Comparison of ENCODE assay signal across 9 cellular contexts in the genomic region with DNA sequence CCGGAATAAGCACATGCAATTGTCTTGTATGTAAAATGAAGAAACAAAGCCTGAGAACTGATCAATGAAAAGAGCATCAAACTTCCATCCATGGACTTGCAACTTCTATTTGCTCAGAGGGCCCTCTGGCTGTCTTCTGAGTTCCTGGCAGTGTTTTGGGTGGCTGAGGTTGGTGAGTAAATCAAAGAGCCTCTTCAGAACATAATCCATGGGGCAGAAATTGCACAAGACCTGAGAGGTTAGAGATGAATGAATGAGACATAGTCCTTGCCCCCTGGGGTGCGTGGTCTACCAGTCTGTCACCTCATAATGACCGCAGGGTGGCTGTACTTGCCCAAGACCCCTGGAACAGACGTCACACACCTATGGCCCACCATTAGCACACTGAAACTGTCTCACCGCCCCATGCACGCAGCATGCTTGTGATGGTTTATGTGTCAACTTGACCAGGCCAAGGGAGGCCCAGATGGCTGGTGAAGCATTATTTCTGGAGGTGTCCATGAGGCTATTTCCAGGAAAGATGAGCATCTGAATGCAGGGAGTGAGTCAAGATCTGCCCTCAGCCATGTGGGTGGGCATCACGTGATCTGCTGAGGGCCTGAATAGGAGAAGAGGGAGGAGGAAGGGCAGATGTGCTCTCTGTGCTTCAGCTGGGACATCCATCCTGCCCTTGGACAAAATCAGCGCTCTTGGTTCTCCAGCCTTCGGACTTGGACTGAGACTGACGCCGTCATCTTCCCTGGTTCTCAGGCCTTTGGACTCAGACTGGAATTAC. TPM values are rescaled to one million over a fixed set of nuclear protein-coding genes. Genes with fewer than 3 reads are reported as not detected.
DNase-seq lines count a peak whose midpoint lies in the region; ATAC-seq and TF ChIP-seq lines count a peak whose summit lies in the region.
"Had no signal": no experiment of that assay in that cellular context is flagged by ENCODE, and none has a peak within 500 bp of the region (broad histone marks: within the 10 kb centered on the region; RNA-seq: fewer than 3 reads in every experiment).

No MANE protein-coding gene starts in this region.

- peaks cover 69% of the 10 kb centered on the region for H3K4me1 Mint-ChIP-seq in activated CD8-positive, alpha-beta memory T cell treated with anti-CD3 and anti-CD28 coated beads, Interleukin-2, amount 10 ng/mL, durations not matched to agents 7 days and 5 days

- peaks cover 3% of the 10 kb centered on the region for H3K27me3 Mint-ChIP-seq in activated CD8-positive, alpha-beta memory T cell treated with anti-CD3 and anti-CD28 coated beads, Interleukin-2, amount 10 ng/mL, durations not matched to agents 7 days and 5 days

- peak; percentile 59 for DNase-seq in activated CD8-positive, alpha-beta memory T cell treated with anti-CD3 and anti-CD28 coated beads, Interleukin-2, amount 10 ng/mL, durations not matched to agents 7 days and 5 days
- no peak for DNase-seq in activated CD8-positive, alpha-beta memory T cell treated with anti-CD3 and anti-CD28 coated beads for 24 hours
- DNase-seq in NCI-H226 = peak; percentile 26
- DNase-seq in choroid plexus epithelial cell (ENCODE audit: low read depth) = peak; percentile 37
- DNase-seq in stimulated activated CD8-positive, alpha-beta memory T cell treated with anti-CD3 and anti-CD28 coated beads, Interleukin-15, amount 100 ng/mL, for 48 hours (ENCODE audit: low read depth in 2 of 2) = peak; percentile 23 to 41
- no peak for DNase-seq in BE2C

- no peaks in the 10 kb centered on the region for H3K36me3 ChIP-seq in BE2C

- ATAC-seq in activated CD8-positive, alpha-beta memory T cell treated with anti-CD3 and anti-CD28 coated beads, Interleukin-2, amount 10 ng/mL, durations not matched to agents 7 days and 5 days = peak; percentile 40
- ATAC-seq in HG03571 (IDR thresholded peaks at IDR 0.05; ENCODE audit: unreplicated experiment) (no peak), HG02798 (IDR thresholded peaks at IDR 0.05; ENCODE audit: poor library complexity, unreplicated experiment) (no peak)
- ATAC-seq: CD8-positive, alpha-beta T cell had no signal

- H3K4me1 ChIP-seq in BE2C = no peaks in the 10 kb centered on the region

- peak overlapping the region; percentile 83 for H3K27ac Mint-ChIP-seq in activated CD8-positive, alpha-beta memory T cell treated with anti-CD3 and anti-CD28 coated beads, Interleukin-2, amount 10 ng/mL, durations not matched to agents 7 days and 5 days
- H3K27ac Mint-ChIP-seq: CD8-positive, alpha-beta T cell had no signal

- H3K4me3 Mint-ChIP-seq in activated CD8-positive, alpha-beta memory T cell treated with anti-CD3 and anti-CD28 coated beads, Interleukin-2, amount 10 ng/mL, durations not matched to agents 7 days and 5 days = no peak overlapping the region
- H3K4me3 Mint-ChIP-seq: CD8-positive, alpha-beta T cell had no signal

- H3K4me3 ChIP-seq in choroid plexus epithelial cell (ENCODE audit: low read depth, low read length) = no peak overlapping the region
- H3K4me3 ChIP-seq in BE2C (ENCODE audit: low read depth, low read length) = no peak overlapping the region

- no peaks in the 10 kb centered on the region for H3K9me3 ChIP-seq in BE2C

- no peaks in the 10 kb centered on the region for H3K9me3 Mint-ChIP-seq in activated CD8-positive, alpha-beta memory T cell treated with anti-CD3 and anti-CD28 coated beads, Interleukin-2, amount 10 ng/mL, durations not matched to agents 7 days and 5 days (ENCODE audit: low read depth)
- H3K9me3 Mint-ChIP-seq: CD8-positive, alpha-beta T cell had no signal

- H3K36me3 Mint-ChIP-seq in activated CD8-positive, alpha-beta memory T cell treated with anti-CD3 and anti-CD28 coated beads, Interleukin-2, amount 10 ng/mL, durations not matched to agents 7 days and 5 days = peaks cover 3% of the 10 kb centered on the region
- H3K36me3 Mint-ChIP-seq: CD8-positive, alpha-beta T cell had no signal

- CTCF ChIA-PET in activated CD8-positive, alpha-beta memory T cell treated with anti-CD3 and anti-CD28 coated beads, Interleukin-2, amount 10 ng/mL, durations not matched to agents 7 days and 5 days (lab: Charles Lee) = interaction anchor here (1.1 to 2.3 kb wide), 2 partner anchors 13 to 74 kb away, joined by 5 to 8 read pairs; no protein-coding TSS in a partner anchor

- no peaks in the 10 kb centered on the region for H3K27me3 ChIP-seq in BE2C

- TF ChIP-seq CTCF in choroid plexus epithelial cell (conservative IDR thresholded peaks at IDR 0.05; ENCODE audit: low read depth, low read length) (no peak), BE2C (IDR thresholded peaks at IDR 0.05; ENCODE audit: low read depth, low read length) (no peak)

RNA-seq across cellular contexts. Expression of a gene that starts 8.3 kb away (rescaled TPM):
- total RNA-seq in activated CD8-positive, alpha-beta memory T cell treated with anti-CD3 and anti-CD28 coated beads, Interleukin-2, amount 10 ng/mL, durations not matched to agents 7 days and 5 days = 1 to 10 TPM; 1.3 to 4.9 TPM
- polyA plus RNA-seq in BE2C (2012; ENCODE audit: insufficient read depth, insufficient read length, low read depth) = not detected

Comparison
In these comparisons a context has a peak if more than half of its experiments do, and no peak if none do; other contexts are left out.
1. DNase-seq: peak in activated CD8-positive, alpha-beta memory T cell treated with anti-CD3 and anti-CD28 coated beads, Interleukin-2, amount 10 ng/mL, durations not matched to agents 7 days and 5 days (single experiment), NCI-H226 (single experiment), choroid plexus epithelial cell (single experiment) and stimulated activated CD8-positive, alpha-beta memory T cell treated with anti-CD3 and anti-CD28 coated beads, Interleukin-15, amount 100 ng/mL, for 48 hours (2 of 2); none in activated CD8-positive, alpha-beta memory T cell treated with anti-CD3 and anti-CD28 coated beads for 24 hours (single experiment) and BE2C (single experiment).